In genomic region chrY:13300795-13301194, GRCh38 we compare ENCODE assay signal across 8 cellular contexts.
"Had no signal": no experiment of that assay in that cellular context is flagged by ENCODE, and none has a peak within 500 bp of the region (broad histone marks: within the 10 kb centered on the region; RNA-seq: fewer than 3 reads in every experiment).

No MANE protein-coding gene starts in this region.

- ATAC-seq: GM23338, HCT116 had no signal

- DNase-seq: GM23248, GOT3, H7, H9, HCEC 1CT, HFFc6 had no signal
